8 cellular contexts compared by ENCODE assay signal in genomic region chr10:77836299-77836820, GRCh38.
DNase-seq lines count a peak whose midpoint lies in the region; ATAC-seq and TF ChIP-seq lines count a peak whose summit lies in the region.

No MANE protein-coding gene starts in this region.

- DNase-seq in A673 (ENCODE audit: low spot score), result peak; percentile 97
- peak; percentile 20 for DNase-seq in NCI-H526 treated with DMSO at 0.1 percent for 48 hours (lab: John Stamatoyannopoulos, UW)
- peak; percentile 57 to 74 for DNase-seq in activated T-cell treated with anti-CD3 and anti-CD28 coated beads, Interleukin-2, amount 50 U/mL, for 48 hours
- peak; percentile 79 for DNase-seq in Right ventricle myocardium superior
- peak; percentile 45 to 51 (median 47) for DNase-seq in stimulated activated CD4-positive, alpha-beta T cell treated with anti-CD3 and anti-CD28 coated beads, Interleukin-12 subunit alpha, Interleukin-12 subunit beta, amount 100 ng/mL, for 48 hours (ENCODE audit: low read depth in 2 of 3, low spot score in 1 of 3)
- DNase-seq in NCI-H2029 treated with DMSO at 0.1 percent for 48 hours (lab: John Stamatoyannopoulos, UW), result no peak

- ATAC-seq in GM21737 (IDR thresholded peaks at IDR 0.05; ENCODE audit: unreplicated experiment) (peak; percentile 48), Right ventricle myocardium superior (ENCODE audit: poor library complexity) (peak; percentile 63), HG02970 (IDR thresholded peaks at IDR 0.05; ENCODE audit: low FRiP score, unreplicated experiment) (no peak)

- H3K4me3 ChIP-seq in A673 (ENCODE audit: low read depth, low read length, poor library complexity, severe bottlenecking), result no peak overlapping the region

- H3K27ac ChIP-seq in A673 (ENCODE audit: low read depth, low read length, poor library complexity, severe bottlenecking), result peak overlapping the region; percentile 79

- CTCF ChIA-PET in A673 (lab: Charles Lee), result interaction anchor here (1.3 to 1.8 kb wide), 2 partner anchors 10 to 138 kb away, joined by 3 to 4 read pairs; no protein-coding TSS in a partner anchor

- H3K4me1 ChIP-seq in A673 (ENCODE audit: insufficient read depth, low read length, poor library complexity, severe bottlenecking), result peaks cover 28% of the 10 kb centered on the region

- no peak for TF ChIP-seq CTCF in A673 (conservative IDR thresholded peaks at IDR 0.05; ENCODE audit: low read depth, low read length)

- no peaks in the 10 kb centered on the region for H3K27me3 ChIP-seq in A673 (replicated peaks; ENCODE audit: insufficient read depth, low read depth, low read length, poor library complexity)

- H3K36me3 ChIP-seq in A673 (ENCODE audit: insufficient read depth, low read length, poor library complexity, severe bottlenecking), result no peaks in the 10 kb centered on the region

- intact Hi-C loops in A673 (cut with micrococcal nuclease; ENCODE audit: unreplicated experiment), result loop anchor here (2.0 to 10.0 kb wide), 2 partner anchors 192 to 672 kb away; partner anchors contain the start of gene POLR3A
- intact Hi-C loops in Right ventricle myocardium superior (cut with DNase I), result no loop called here

- TSS peak; percentile 94 for BruUV-seq in A673 (replicated peaks; lab: Mats Ljungman, UMichigan)

- no peaks in the 10 kb centered on the region for H3K9me3 ChIP-seq in A673 (ENCODE audit: low read depth, low read length, poor library complexity, severe bottlenecking)

- POLR2A ChIA-PET in A673 (lab: Charles Lee; ENCODE audit: low non-redundant PET), result interaction anchor here (0.7 kb wide), 1 partner anchor 36 kb away, joined by 4 read pairs; no protein-coding TSS in a partner anchor
